ENCODE assay signal across 36 cellular contexts in genomic region chrX:50711907-50712306, GRCh38.
"Had no signal": no experiment of that assay in that cellular context is flagged by ENCODE, and none has a peak within 500 bp of the region (broad histone marks: within the 10 kb centered on the region; RNA-seq: fewer than 3 reads in every experiment).

No MANE protein-coding gene starts in this region.

- H3K36me3 Mint-ChIP-seq: activated CD8-positive, alpha-beta memory T cell treated with anti-CD3 and anti-CD28 coated beads, Interleukin-2, amount 10 ng/mL, durations not matched to agents 7 days and 5 days; activated naive CD4-positive, alpha-beta T cell treated with anti-CD3 and anti-CD28 coated beads, Interleukin-2, amount 10 ng/mL, durations not matched to agents 7 days and 5 days; activated naive CD4-positive, alpha-beta T cell treated with anti-CD3 and anti-CD28 coated beads, Interleukin-2, amount 50 U/mL, for 72 hours; activated naive CD8-positive, alpha-beta T cell treated with anti-CD3 and anti-CD28 coated beads for 36 hours; brain had no signal

- H3K36me3 ChIP-seq: adrenal gland, cardiac muscle cell had no signal

- H3K9me3 ChIP-seq: adrenal gland had no signal

- H3K27me3 ChIP-seq: cardiac muscle cell had no signal

- H3K4me3 ChIP-seq: adrenal gland, cardiac muscle cell had no signal

- H3K4me3 Mint-ChIP-seq: activated CD4-positive, alpha-beta memory T cell treated with anti-CD3 and anti-CD28 coated beads, Interleukin-2, amount 10 ng/mL, durations not matched to agents 7 days and 5 days; activated CD4-positive, alpha-beta T cell treated with anti-CD3 and anti-CD28 coated beads for 36 hours; activated CD4-positive, alpha-beta T cell treated with anti-CD3 and anti-CD28 coated beads, Interleukin-2, amount 10 ng/mL, durations not matched to agents 7 days and 5 days; activated CD8-positive, alpha-beta memory T cell treated with anti-CD3 and anti-CD28 coated beads, Interleukin-2, amount 10 ng/mL, durations not matched to agents 7 days and 5 days; activated CD8-positive, alpha-beta T cell treated with anti-CD3 and anti-CD28 coated beads, Interleukin-2, amount 10 ng/mL, durations not matched to agents 7 days and 5 days; activated naive CD4-positive, alpha-beta T cell treated with anti-CD3 and anti-CD28 coated beads, Interleukin-2, amount 10 ng/mL, durations not matched to agents 7 days and 5 days; activated naive CD8-positive, alpha-beta T cell treated with anti-CD3 and anti-CD28 coated beads for 36 hours; activated T-cell treated with anti-CD3 and anti-CD28 coated beads, Interleukin-2, amount 50 U/mL, for 24 hours; brain; central memory CD8-positive, alpha-beta T cell; T-helper 1 cell treated with Interleukin-12 subunit alpha and Interleukin-12 subunit beta and Interleukin-4 antibody, amounts not matched to agents 30 μg/mL and 1 μg/mL, for 36 hours; T-helper 2 cell treated with Interferon-gamma antibody and Interleukin-4, amounts not matched to agents 5 μg/mL and 100 μg/mL, for 36 hours had no signal

- ATAC-seq: activated CD4-positive, alpha-beta T cell treated with anti-CD3 and anti-CD28 coated beads for 36 hours; activated CD4-positive, CD25-positive, alpha-beta regulatory T cell treated with anti-CD3 and anti-CD28 coated beads, Interleukin-2, amount 50 U/mL, for 24 hours; activated CD8-positive, alpha-beta memory T cell treated with anti-CD3 and anti-CD28 coated beads, Interleukin-2, amount 10 ng/mL, durations not matched to agents 7 days and 5 days; activated CD8-positive, alpha-beta T cell treated with anti-CD3 and anti-CD28 coated beads, Interleukin-2, amount 10 ng/mL, durations not matched to agents 7 days and 5 days; activated naive CD4-positive, alpha-beta T cell treated with anti-CD3 and anti-CD28 coated beads, Interleukin-2, amount 50 U/mL, for 72 hours had no signal

- H3K9me3 Mint-ChIP-seq: activated CD4-positive, alpha-beta memory T cell treated with anti-CD3 and anti-CD28 coated beads, Interleukin-2, amount 10 ng/mL, durations not matched to agents 7 days and 5 days; activated CD4-positive, alpha-beta T cell treated with anti-CD3 and anti-CD28 coated beads, Interleukin-2, amount 10 ng/mL, durations not matched to agents 7 days and 5 days; activated naive CD4-positive, alpha-beta T cell treated with anti-CD3 and anti-CD28 coated beads, Interleukin-2, amount 10 ng/mL, durations not matched to agents 7 days and 5 days; activated naive CD4-positive, alpha-beta T cell treated with anti-CD3 and anti-CD28 coated beads, Interleukin-2, amount 50 U/mL, for 72 hours; activated naive CD8-positive, alpha-beta T cell treated with anti-CD3 and anti-CD28 coated beads for 36 hours; activated T-cell treated with anti-CD3 and anti-CD28 coated beads, Interleukin-2, amount 50 U/mL, for 24 hours; activated T-helper 2 cell treated with anti-CD3 and anti-CD28 coated beads, Interferon-gamma antibody, Interleukin-2, Interleukin-4, amounts not matched to agents 10 μg/mL and 5 μg/mL and 100 μg/mL, durations not matched to agents 14 hours and 24 hours and 36 hours; central memory CD8-positive, alpha-beta T cell; T-helper 1 cell treated with Interleukin-12 subunit alpha and Interleukin-12 subunit beta and Interleukin-4 antibody, amounts not matched to agents 30 μg/mL and 1 μg/mL, for 36 hours; T-helper 2 cell treated with Interferon-gamma antibody and Interleukin-4, amounts not matched to agents 5 μg/mL and 100 μg/mL, for 36 hours had no signal

- H3K4me1 Mint-ChIP-seq: activated CD4-positive, alpha-beta memory T cell treated with anti-CD3 and anti-CD28 coated beads, Interleukin-2, amount 10 ng/mL, durations not matched to agents 7 days and 5 days; activated CD4-positive, alpha-beta T cell treated with anti-CD3 and anti-CD28 coated beads for 36 hours; activated CD4-positive, alpha-beta T cell treated with anti-CD3 and anti-CD28 coated beads, Interleukin-2, amount 10 ng/mL, durations not matched to agents 7 days and 5 days; activated CD8-positive, alpha-beta memory T cell treated with anti-CD3 and anti-CD28 coated beads, Interleukin-2, amount 10 ng/mL, durations not matched to agents 7 days and 5 days; activated naive CD4-positive, alpha-beta T cell treated with anti-CD3 and anti-CD28 coated beads, Interleukin-2, amount 10 ng/mL, durations not matched to agents 7 days and 5 days; activated naive CD8-positive, alpha-beta T cell treated with anti-CD3 and anti-CD28 coated beads for 36 hours; central memory CD8-positive, alpha-beta T cell had no signal

- H3K27ac Mint-ChIP-seq: activated CD4-positive, alpha-beta memory T cell treated with anti-CD3 and anti-CD28 coated beads, Interleukin-2, amount 10 ng/mL, durations not matched to agents 7 days and 5 days; activated CD4-positive, alpha-beta T cell treated with anti-CD3 and anti-CD28 coated beads for 36 hours; activated CD4-positive, alpha-beta T cell treated with anti-CD3 and anti-CD28 coated beads, Interleukin-2, amount 10 ng/mL, durations not matched to agents 7 days and 5 days; activated CD8-positive, alpha-beta memory T cell treated with anti-CD3 and anti-CD28 coated beads, Interleukin-2, amount 10 ng/mL, durations not matched to agents 7 days and 5 days; activated CD8-positive, alpha-beta T cell treated with anti-CD3 and anti-CD28 coated beads, Interleukin-2, amount 10 ng/mL, durations not matched to agents 7 days and 5 days; activated naive CD4-positive, alpha-beta T cell treated with anti-CD3 and anti-CD28 coated beads, Interleukin-2, amount 10 ng/mL, durations not matched to agents 7 days and 5 days; activated naive CD4-positive, alpha-beta T cell treated with anti-CD3 and anti-CD28 coated beads, Interleukin-2, amount 50 U/mL, for 72 hours; activated naive CD8-positive, alpha-beta T cell treated with anti-CD3 and anti-CD28 coated beads for 36 hours; activated T-cell treated with anti-CD3 and anti-CD28 coated beads, Interleukin-2, amount 50 U/mL, for 24 hours; activated T-helper 2 cell treated with anti-CD3 and anti-CD28 coated beads, Interferon-gamma antibody, Interleukin-2, Interleukin-4, amounts not matched to agents 10 μg/mL and 5 μg/mL and 100 μg/mL, durations not matched to agents 14 hours and 24 hours and 36 hours; brain; T-helper 1 cell treated with Interleukin-12 subunit alpha and Interleukin-12 subunit beta and Interleukin-4 antibody, amounts not matched to agents 30 μg/mL and 1 μg/mL, for 36 hours; T-helper 2 cell treated with Interferon-gamma antibody and Interleukin-4, amounts not matched to agents 5 μg/mL and 100 μg/mL, for 36 hours had no signal

- DNase-seq: activated CD4-positive, alpha-beta memory T cell treated with anti-CD3 and anti-CD28 coated beads, Interleukin-2, amount 10 ng/mL, durations not matched to agents 7 days and 5 days; activated CD4-positive, alpha-beta T cell treated with anti-CD3 and anti-CD28 coated beads for 1 hour; activated CD4-positive, alpha-beta T cell treated with anti-CD3 and anti-CD28 coated beads for 36 hours; activated CD4-positive, alpha-beta T cell treated with anti-CD3 and anti-CD28 coated beads for 48 hours; activated CD4-positive, alpha-beta T cell treated with anti-CD3 and anti-CD28 coated beads, Interleukin-2, amount 10 ng/mL, durations not matched to agents 7 days and 5 days; activated CD4-positive, alpha-beta T cell treated with anti-CD3 and anti-CD28 coated beads, Interleukin-2, amount 50 U/mL, for 48 hours; activated CD4-positive, CD25-positive, alpha-beta regulatory T cell; activated CD8-positive, alpha-beta memory T cell treated with anti-CD3 and anti-CD28 coated beads for 24 hours; activated CD8-positive, alpha-beta memory T cell treated with anti-CD3 and anti-CD28 coated beads, Interleukin-2, amount 10 ng/mL, durations not matched to agents 7 days and 5 days; activated CD8-positive, alpha-beta memory T cell treated with anti-CD3 and anti-CD28 coated beads, Interleukin-2, amount 50 U/mL, for 48 hours; activated CD8-positive, alpha-beta T cell treated with anti-CD3 and anti-CD28 coated beads, Interleukin-2, amount 10 ng/mL, durations not matched to agents 7 days and 5 days; activated effector memory CD4-positive, alpha-beta T cell treated with Interleukin-2 at 50 U/mL for 16 hours; activated gamma-delta T cell; activated naive CD4-positive, alpha-beta T cell treated with anti-CD3 and anti-CD28 coated beads, Interleukin-2, amount 10 ng/mL, durations not matched to agents 7 days and 5 days; activated naive CD4-positive, alpha-beta T cell treated with Interleukin-2 at 50 U/mL for 16 hours; activated naive CD8-positive, alpha-beta T cell treated with anti-CD3 and anti-CD28 coated beads for 36 hours; activated T-cell treated with anti-CD3 and anti-CD28 coated beads, Interleukin-2, amount 50 U/mL, for 24 hours; activated T-cell treated with anti-CD3 and anti-CD28 coated beads, Interleukin-2, amount 50 U/mL, for 48 hours; adrenal gland; amniotic stem cell; aorta; caudate nucleus; cerebellar nuclear complex; T-helper 1 cell; T-helper 2 cell; T-helper 9 cell had no signal

- FAIRE-seq: bronchial epithelial cell, TTC549 had no signal

- H3K27ac ChIP-seq: adrenal gland, cardiac muscle cell had no signal

- H3K4me1 ChIP-seq: adrenal gland had no signal

- H3K27me3 Mint-ChIP-seq: activated CD4-positive, alpha-beta memory T cell treated with anti-CD3 and anti-CD28 coated beads, Interleukin-2, amount 10 ng/mL, durations not matched to agents 7 days and 5 days; activated CD4-positive, alpha-beta T cell treated with anti-CD3 and anti-CD28 coated beads for 36 hours; activated CD8-positive, alpha-beta memory T cell treated with anti-CD3 and anti-CD28 coated beads, Interleukin-2, amount 10 ng/mL, durations not matched to agents 7 days and 5 days; activated naive CD4-positive, alpha-beta T cell treated with anti-CD3 and anti-CD28 coated beads, Interleukin-2, amount 10 ng/mL, durations not matched to agents 7 days and 5 days; central memory CD8-positive, alpha-beta T cell had no signal
